ENCODE assay signal across 23 cellular contexts in the genomic region with DNA sequence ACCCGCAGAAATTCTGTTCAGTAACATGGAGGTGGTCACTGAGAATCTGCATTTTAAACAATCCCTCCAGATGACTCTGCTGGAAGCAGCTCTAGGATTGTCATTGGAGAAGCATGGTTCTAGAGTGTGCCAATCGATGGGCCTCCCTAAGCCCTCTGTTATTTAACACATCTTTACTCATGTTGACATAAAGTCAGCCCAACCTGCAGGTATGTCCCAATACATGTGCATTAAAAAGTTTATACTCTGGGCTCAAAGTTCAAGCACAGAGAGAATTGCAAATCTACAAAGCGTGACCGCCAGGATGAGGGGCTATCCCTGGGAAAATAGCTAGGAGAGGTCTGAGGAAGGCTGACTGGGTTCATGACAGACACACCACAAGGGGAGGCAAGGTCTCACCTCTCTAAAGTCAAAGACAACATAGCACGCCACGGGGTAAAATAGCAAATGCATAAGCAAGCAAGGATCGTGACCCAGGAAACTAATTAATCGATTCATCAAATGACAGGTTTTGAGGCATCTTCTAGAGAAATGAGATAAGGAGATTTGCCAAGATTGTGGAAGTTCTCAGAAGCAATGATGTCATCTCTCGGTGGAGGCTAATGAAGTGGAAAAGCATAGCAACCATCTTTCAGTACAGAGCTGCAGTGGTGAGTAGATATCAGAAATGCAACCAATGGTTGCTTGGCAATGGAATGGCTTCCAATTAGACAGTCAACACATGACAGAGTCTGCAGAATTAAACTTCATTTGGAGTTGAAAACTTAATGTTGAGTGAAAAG.
"Had no signal": no experiment of that assay in that cellular context is flagged by ENCODE, and none has a peak within 500 bp of the region (broad histone marks: within the 10 kb centered on the region; RNA-seq: fewer than 3 reads in every experiment).

No MANE protein-coding gene starts in this region.

- H3K36me3 ChIP-seq: adrenal gland, Peyer's patch had no signal

- H3K27ac ChIP-seq: adrenal gland, Peyer's patch had no signal

- ATAC-seq: activated CD4-positive, CD25-positive, alpha-beta regulatory T cell treated with anti-CD3 and anti-CD28 coated beads, Interleukin-2, amount 50 U/mL, for 24 hours; activated CD8-positive, alpha-beta T cell treated with anti-CD3 and anti-CD28 coated beads for 36 hours; activated T-cell treated with anti-CD3 and anti-CD28 coated beads, Interleukin-2, amount 50 U/mL, for 72 hours; K562 had no signal

- H3K4me3 ChIP-seq: adrenal gland, K562, Peyer's patch had no signal

- H3K27me3 Mint-ChIP-seq: activated naive CD8-positive, alpha-beta T cell treated with anti-CD3 and anti-CD28 coated beads, Interleukin-2, amount 10 ng/mL, durations not matched to agents 7 days and 5 days had no signal

- H3K4me1 ChIP-seq: adrenal gland, Peyer's patch had no signal

- H3K9me3 ChIP-seq: adrenal gland, Peyer's patch had no signal

- H3K4me1 Mint-ChIP-seq: activated naive CD8-positive, alpha-beta T cell treated with anti-CD3 and anti-CD28 coated beads, Interleukin-2, amount 10 ng/mL, durations not matched to agents 7 days and 5 days had no signal

- H3K9me3 Mint-ChIP-seq: activated CD8-positive, alpha-beta T cell treated with anti-CD3 and anti-CD28 coated beads for 36 hours; activated naive CD8-positive, alpha-beta T cell treated with anti-CD3 and anti-CD28 coated beads, Interleukin-2, amount 10 ng/mL, durations not matched to agents 7 days and 5 days; activated T-cell treated with anti-CD3 and anti-CD28 coated beads, Interleukin-2, amount 50 U/mL, for 72 hours; activated T-helper 2 cell treated with anti-CD3 and anti-CD28 coated beads, Interferon-gamma antibody, Interleukin-2, Interleukin-4, amounts not matched to agents 10 μg/mL and 5 μg/mL and 100 μg/mL, durations not matched to agents 14 hours and 24 hours and 36 hours; brain; T-helper 1 cell treated with Interleukin-12 subunit alpha and Interleukin-12 subunit beta and Interleukin-4 antibody, amounts not matched to agents 30 μg/mL and 1 μg/mL, for 36 hours had no signal

- H3K27me3 ChIP-seq: adrenal gland, Peyer's patch had no signal

- H3K27ac Mint-ChIP-seq: activated CD8-positive, alpha-beta T cell treated with anti-CD3 and anti-CD28 coated beads for 36 hours; activated naive CD8-positive, alpha-beta T cell treated with anti-CD3 and anti-CD28 coated beads, Interleukin-2, amount 10 ng/mL, durations not matched to agents 7 days and 5 days; activated T-cell treated with anti-CD3 and anti-CD28 coated beads, Interleukin-2, amount 50 U/mL, for 72 hours; activated T-helper 2 cell treated with anti-CD3 and anti-CD28 coated beads, Interferon-gamma antibody, Interleukin-2, Interleukin-4, amounts not matched to agents 10 μg/mL and 5 μg/mL and 100 μg/mL, durations not matched to agents 14 hours and 24 hours and 36 hours; T-helper 1 cell treated with Interleukin-12 subunit alpha and Interleukin-12 subunit beta and Interleukin-4 antibody, amounts not matched to agents 30 μg/mL and 1 μg/mL, for 36 hours had no signal

- H3K4me3 Mint-ChIP-seq: activated CD8-positive, alpha-beta T cell treated with anti-CD3 and anti-CD28 coated beads for 36 hours; activated naive CD8-positive, alpha-beta T cell treated with anti-CD3 and anti-CD28 coated beads, Interleukin-2, amount 10 ng/mL, durations not matched to agents 7 days and 5 days; activated T-cell treated with anti-CD3 and anti-CD28 coated beads, Interleukin-2, amount 50 U/mL, for 72 hours; brain; T-helper 1 cell treated with Interleukin-12 subunit alpha and Interleukin-12 subunit beta and Interleukin-4 antibody, amounts not matched to agents 30 μg/mL and 1 μg/mL, for 36 hours had no signal

- H3K36me3 Mint-ChIP-seq: activated naive CD8-positive, alpha-beta T cell treated with anti-CD3 and anti-CD28 coated beads, Interleukin-2, amount 10 ng/mL, durations not matched to agents 7 days and 5 days; brain had no signal

- DNase-seq: activated CD4-positive, alpha-beta T cell treated with anti-CD3 and anti-CD28 coated beads for 4 hours; activated CD8-positive, alpha-beta memory T cell treated with anti-CD3 and anti-CD28 coated beads, Interleukin-2, amount 50 U/mL, for 4 hours; activated CD8-positive, alpha-beta T cell treated with anti-CD3 and anti-CD28 coated beads for 36 hours; activated gamma-delta T cell treated with Interleukin-2 at 50 U/mL for 16 hours; activated naive CD4-positive, alpha-beta T cell treated with anti-CD3 and anti-CD28 coated beads, Interleukin-2, amount 50 U/mL, for 16 hours; activated naive CD8-positive, alpha-beta T cell treated with anti-CD3 and anti-CD28 coated beads, Interleukin-2, amount 10 ng/mL, durations not matched to agents 7 days and 5 days; activated T-cell treated with anti-CD3 and anti-CD28 coated beads, Interleukin-2, amount 50 U/mL, for 72 hours; adrenal gland; anterior cingulate cortex; Karpas-422; NCI-H1048; NCI-H146; NCI-H187 treated with DMSO at 0.1 percent for 48 hours; NCI-H2081 treated with DMSO at 0.1 percent for 48 hours; NCI-H446; NCI-H524; Peyer's patch; SHP77 had no signal
